1 cellular context compared by ENCODE assay signal in genomic region chr5:84384604-84385575, GRCh38.
TF ChIP-seq lines count a peak whose summit lies in the region.

Gene EDIL3, minus strand, starts transcription at chr5:84384880. Its CDS starts 506 bp downstream, at chr5:84384374.

TF ChIP-seq in WTC11, 78 proteins besides CTCF, POLR2A, EP300 and RAD21 (continued from another document):
- TF ChIP-seq, protein P1, sequence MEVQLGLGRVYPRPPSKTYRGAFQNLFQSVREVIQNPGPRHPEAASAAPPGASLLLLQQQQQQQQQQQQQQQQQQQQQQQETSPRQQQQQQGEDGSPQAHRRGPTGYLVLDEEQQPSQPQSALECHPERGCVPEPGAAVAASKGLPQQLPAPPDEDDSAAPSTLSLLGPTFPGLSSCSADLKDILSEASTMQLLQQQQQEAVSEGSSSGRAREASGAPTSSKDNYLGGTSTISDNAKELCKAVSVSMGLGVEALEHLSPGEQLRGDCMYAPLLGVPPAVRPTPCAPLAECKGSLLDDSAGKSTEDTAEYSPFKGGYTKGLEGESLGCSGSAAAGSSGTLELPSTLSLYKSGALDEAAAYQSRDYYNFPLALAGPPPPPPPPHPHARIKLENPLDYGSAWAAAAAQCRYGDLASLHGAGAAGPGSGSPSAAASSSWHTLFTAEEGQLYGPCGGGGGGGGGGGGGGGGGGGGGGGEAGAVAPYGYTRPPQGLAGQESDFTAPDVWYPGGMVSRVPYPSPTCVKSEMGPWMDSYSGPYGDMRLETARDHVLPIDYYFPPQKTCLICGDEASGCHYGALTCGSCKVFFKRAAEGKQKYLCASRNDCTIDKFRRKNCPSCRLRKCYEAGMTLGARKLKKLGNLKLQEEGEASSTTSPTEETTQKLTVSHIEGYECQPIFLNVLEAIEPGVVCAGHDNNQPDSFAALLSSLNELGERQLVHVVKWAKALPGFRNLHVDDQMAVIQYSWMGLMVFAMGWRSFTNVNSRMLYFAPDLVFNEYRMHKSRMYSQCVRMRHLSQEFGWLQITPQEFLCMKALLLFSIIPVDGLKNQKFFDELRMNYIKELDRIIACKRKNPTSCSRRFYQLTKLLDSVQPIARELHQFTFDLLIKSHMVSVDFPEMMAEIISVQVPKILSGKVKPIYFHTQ (CRISPR knock-in tag; IDR thresholded peaks at IDR 0.05), result no peak
- TF ChIP-seq NFYB (CRISPR knock-in tag; conservative IDR thresholded peaks at IDR 0.05; ENCODE audit: low read depth), result no peak
- no peak for TF ChIP-seq ZNF425 (CRISPR knock-in tag; conservative IDR thresholded peaks at IDR 0.05)
- TF ChIP-seq ESRRA (CRISPR knock-in tag; IDR thresholded peaks at IDR 0.05; ENCODE audit: borderline replicate concordance), result no peak
- TF ChIP-seq ZNF121 (CRISPR knock-in tag; IDR thresholded peaks at IDR 0.05), result no peak
